Comparison of ENCODE assay signal across 12 cellular contexts in genomic region chr2:42028571-42029148, GRCh38. TPM values are rescaled to one million over a fixed set of nuclear protein-coding genes. Genes with fewer than 3 reads are reported as not detected.
DNase-seq lines count a peak whose midpoint lies in the region; ATAC-seq and TF ChIP-seq lines count a peak whose summit lies in the region.
"Had no signal": no experiment of that assay in that cellular context is flagged by ENCODE, and none has a peak within 500 bp of the region (broad histone marks: within the 10 kb centered on the region; RNA-seq: fewer than 3 reads in every experiment).

No MANE protein-coding gene starts in this region.

- H3K27me3 Mint-ChIP-seq in activated naive CD8-positive, alpha-beta T cell treated with anti-CD3 and anti-CD28 coated beads for 36 hours = peaks cover 25% of the 10 kb centered on the region
- H3K27me3 Mint-ChIP-seq in activated T-helper 1 cell treated with anti-CD3 and anti-CD28 coated beads, Interleukin-12 subunit alpha, Interleukin-12 subunit beta, Interleukin-2, Interleukin-4 antibody, amounts not matched to agents 30 ng/mL and 10 ng/mL and 1 ng/mL, durations not matched to agents 14 hours and 24 hours and 36 hours (ENCODE audit: insufficient read depth) = peaks cover 10% of the 10 kb centered on the region

- H3K4me3 ChIP-seq in NT2/D1 (ENCODE audit: insufficient read length, low read depth) = no peak overlapping the region
- no peak overlapping the region for H3K4me3 ChIP-seq in psoas muscle

- no peaks in the 10 kb centered on the region for H3K36me3 Mint-ChIP-seq in activated naive CD8-positive, alpha-beta T cell treated with anti-CD3 and anti-CD28 coated beads for 36 hours
- no peaks in the 10 kb centered on the region for H3K36me3 Mint-ChIP-seq in activated T-helper 1 cell treated with anti-CD3 and anti-CD28 coated beads, Interleukin-12 subunit alpha, Interleukin-12 subunit beta, Interleukin-2, Interleukin-4 antibody, amounts not matched to agents 30 ng/mL and 10 ng/mL and 1 ng/mL, durations not matched to agents 14 hours and 24 hours and 36 hours (ENCODE audit: low read depth)

- H3K4me1 Mint-ChIP-seq in activated naive CD8-positive, alpha-beta T cell treated with anti-CD3 and anti-CD28 coated beads for 36 hours = no peaks in the 10 kb centered on the region
- H3K4me1 Mint-ChIP-seq in activated T-helper 1 cell treated with anti-CD3 and anti-CD28 coated beads, Interleukin-12 subunit alpha, Interleukin-12 subunit beta, Interleukin-2, Interleukin-4 antibody, amounts not matched to agents 30 ng/mL and 10 ng/mL and 1 ng/mL, durations not matched to agents 14 hours and 24 hours and 36 hours (ENCODE audit: low read depth) = no peaks in the 10 kb centered on the region

- intact Hi-C loops in psoas muscle (cut with DNase I) = no loop called here
- intact Hi-C loops in activated T-helper 1 cell treated with anti-CD3 and anti-CD28 coated beads, Interleukin-12 subunit alpha, Interleukin-12 subunit beta, Interleukin-2, Interleukin-4 antibody, amounts not matched to agents 30 ng/mL and 10 ng/mL and 1 ng/mL, durations not matched to agents 14 hours and 24 hours and 36 hours (cut with micrococcal nuclease) = no loop called here

- no peaks in the 10 kb centered on the region for H3K27me3 ChIP-seq in NT2/D1 (ENCODE audit: insufficient read depth, insufficient read length)
- H3K27me3 ChIP-seq in psoas muscle (ENCODE audit: insufficient read depth in 3 of 3, low read length in 2 of 3) = no peaks in the 10 kb centered on the region

- no peak for TF ChIP-seq CTCF in psoas muscle (IDR thresholded peaks at IDR 0.05)

- ATAC-seq in GM19023 (IDR thresholded peaks at IDR 0.05; ENCODE audit: unreplicated experiment) (peak; percentile 57), HG02840 (IDR thresholded peaks at IDR 0.05; ENCODE audit: low FRiP score, unreplicated experiment) (peak; percentile 49), psoas muscle (peak; percentile 60 to 81 (median 72))

- no peaks in the 10 kb centered on the region for H3K9me3 Mint-ChIP-seq in activated naive CD8-positive, alpha-beta T cell treated with anti-CD3 and anti-CD28 coated beads for 36 hours
- H3K9me3 Mint-ChIP-seq in activated T-helper 1 cell treated with anti-CD3 and anti-CD28 coated beads, Interleukin-12 subunit alpha, Interleukin-12 subunit beta, Interleukin-2, Interleukin-4 antibody, amounts not matched to agents 30 ng/mL and 10 ng/mL and 1 ng/mL, durations not matched to agents 14 hours and 24 hours and 36 hours = no peaks in the 10 kb centered on the region
- H3K9me3 Mint-ChIP-seq: central memory CD8-positive, alpha-beta T cell had no signal

- no peaks in the 10 kb centered on the region for H3K9me3 ChIP-seq in NT2/D1 (ENCODE audit: insufficient read depth, low read length)
- H3K9me3 ChIP-seq in psoas muscle = no peaks in the 10 kb centered on the region

- no peak overlapping the region for H3K4me3 Mint-ChIP-seq in activated naive CD8-positive, alpha-beta T cell treated with anti-CD3 and anti-CD28 coated beads for 36 hours
- no peak overlapping the region for H3K4me3 Mint-ChIP-seq in activated T-helper 1 cell treated with anti-CD3 and anti-CD28 coated beads, Interleukin-12 subunit alpha, Interleukin-12 subunit beta, Interleukin-2, Interleukin-4 antibody, amounts not matched to agents 30 ng/mL and 10 ng/mL and 1 ng/mL, durations not matched to agents 14 hours and 24 hours and 36 hours
- H3K4me3 Mint-ChIP-seq: central memory CD8-positive, alpha-beta T cell had no signal

- H3K4me1 ChIP-seq in NT2/D1 (ENCODE audit: insufficient read depth, insufficient read length) (peaks cover 17% of the 10 kb centered on the region), psoas muscle (peaks cover 21% of the 10 kb centered on the region)

- H3K27ac Mint-ChIP-seq in activated naive CD8-positive, alpha-beta T cell treated with anti-CD3 and anti-CD28 coated beads for 36 hours = no peak overlapping the region
- no peak overlapping the region for H3K27ac Mint-ChIP-seq in activated T-helper 1 cell treated with anti-CD3 and anti-CD28 coated beads, Interleukin-12 subunit alpha, Interleukin-12 subunit beta, Interleukin-2, Interleukin-4 antibody, amounts not matched to agents 30 ng/mL and 10 ng/mL and 1 ng/mL, durations not matched to agents 14 hours and 24 hours and 36 hours

- peak overlapping the region; percentile 16 for H3K27ac ChIP-seq in psoas muscle
- H3K27ac ChIP-seq: WERI-Rb-1 had no signal

- DNase-seq in NT2/D1 (ENCODE audit: low read depth, low spot score) (no peak), psoas muscle (peak; percentile 35 to 71), iPS-NIHi7 (ENCODE audit: extremely low spot score) (no peak), hepatic stellate cell (ENCODE audit: low spot score) (no peak)
- no peak for DNase-seq in activated naive CD8-positive, alpha-beta T cell treated with anti-CD3 and anti-CD28 coated beads for 36 hours
- DNase-seq in activated T-helper 1 cell treated with anti-CD3 and anti-CD28 coated beads, Interleukin-12 subunit alpha, Interleukin-12 subunit beta, Interleukin-2, Interleukin-4 antibody, amounts not matched to agents 30 ng/mL and 10 ng/mL and 1 ng/mL, durations not matched to agents 14 hours and 24 hours and 36 hours (ENCODE audit: low spot score) = no peak
- DNase-seq: NCI-H1930; stimulated activated CD4-positive, alpha-beta T cell treated with anti-CD3 and anti-CD28 coated beads, Interleukin-2, amount 100 ng/mL, for 24 hours; WERI-Rb-1 had no signal

- H3K36me3 ChIP-seq in NT2/D1 (ENCODE audit: insufficient read depth, insufficient read length, low read length) (no peaks in the 10 kb centered on the region), psoas muscle (ENCODE audit: insufficient read depth in 1 of 2, low read depth in 1 of 2) (no peaks in the 10 kb centered on the region)
- H3K36me3 ChIP-seq: WERI-Rb-1 had no signal

- peak overlapping the region; percentile 42 for H3K9ac ChIP-seq in NT2/D1 (ENCODE audit: insufficient read length, low read depth)

- WGBS in psoas muscle, 3 donors = 46 to 67% (median 61%) methylated on average over 8 of the region's 8 CpGs

RNA-seq across cellular contexts. Expression of gene PKDCC, which starts 19.2 kb away (rescaled TPM):
- total RNA-seq in psoas muscle = 100 to 1,000 TPM in 2 of 4 donors, 10 to 100 TPM in 2; 45.6 to 159 (median 111) TPM
- polyA plus RNA-seq in psoas muscle = 100 to 1,000 TPM in 2 of 3 donors, 10 to 100 TPM in 1; 76.1 to 209 (median 186) TPM
- total RNA-seq in activated naive CD8-positive, alpha-beta T cell treated with anti-CD3 and anti-CD28 coated beads for 36 hours = not detected
- total RNA-seq in activated T-helper 1 cell treated with anti-CD3 and anti-CD28 coated beads, Interleukin-12 subunit alpha, Interleukin-12 subunit beta, Interleukin-2, Interleukin-4 antibody, amounts not matched to agents 30 ng/mL and 10 ng/mL and 1 ng/mL, durations not matched to agents 14 hours and 24 hours and 36 hours = not detected in 2 replicates

Comparison
In these comparisons a context has a peak if more than half of its experiments do, and no peak if none do; other contexts are left out.
1. DNase-seq: peak in psoas muscle (2 of 2); none in NT2/D1 (single experiment), activated naive CD8-positive, alpha-beta T cell treated with anti-CD3 and anti-CD28 coated beads for 36 hours (single experiment), activated T-helper 1 cell treated with anti-CD3 and anti-CD28 coated beads, Interleukin-12 subunit alpha, Interleukin-12 subunit beta, Interleukin-2, Interleukin-4 antibody, amounts not matched to agents 30 ng/mL and 10 ng/mL and 1 ng/mL, durations not matched to agents 14 hours and 24 hours and 36 hours (single experiment), iPS-NIHi7 (single experiment) and hepatic stellate cell (single experiment).
2. RNA of gene PKDCC, which starts 19.2 kb away (total RNA-seq): 45.6 to 159 TPM in psoas muscle; not detected in activated T-helper 1 cell treated with anti-CD3 and anti-CD28 coated beads, Interleukin-12 subunit alpha, Interleukin-12 subunit beta, Interleukin-2, Interleukin-4 antibody, amounts not matched to agents 30 ng/mL and 10 ng/mL and 1 ng/mL, durations not matched to agents 14 hours and 24 hours and 36 hours and not detected in activated naive CD8-positive, alpha-beta T cell treated with anti-CD3 and anti-CD28 coated beads for 36 hours; every median in the first group is over 10 times any median in the second.
3. Peak in every context shown above with its lines, with median percentiles within 50 percentile points of each other: ATAC-seq.